Comparison of ENCODE assay signal across 24 cellular contexts in genomic region chr2:70707706-70708105, GRCh38.
"Had no signal": no experiment of that assay in that cellular context is flagged by ENCODE, and none has a peak within 500 bp of the region (broad histone marks: within the 10 kb centered on the region; RNA-seq: fewer than 3 reads in every experiment).

No MANE protein-coding gene starts in this region.

- H3K4me3 Mint-ChIP-seq: activated CD8-positive, alpha-beta T cell treated with anti-CD3 and anti-CD28 coated beads for 36 hours; activated naive CD8-positive, alpha-beta T cell; T-cell had no signal

- H3K4me1 Mint-ChIP-seq: T-cell had no signal

- H3K9me3 ChIP-seq: adrenal gland had no signal

- H3K27me3 Mint-ChIP-seq: activated CD8-positive, alpha-beta T cell treated with anti-CD3 and anti-CD28 coated beads for 36 hours; activated naive CD8-positive, alpha-beta T cell; T-cell had no signal

- H3K27ac ChIP-seq: adrenal gland, SK-N-MC, WERI-Rb-1 had no signal

- H3K9me3 Mint-ChIP-seq: activated CD8-positive, alpha-beta T cell treated with anti-CD3 and anti-CD28 coated beads for 36 hours; T-cell had no signal

- H3K36me3 ChIP-seq: adrenal gland had no signal

- H3K27me3 ChIP-seq: adrenal gland had no signal

- ATAC-seq: activated CD4-positive, CD25-positive, alpha-beta regulatory T cell treated with anti-CD3 and anti-CD28 coated beads, Interleukin-2, amount 50 U/mL, for 24 hours; Panc1; Right ventricle myocardium inferior; T-cell had no signal

- H3K27ac Mint-ChIP-seq: activated naive CD8-positive, alpha-beta T cell; T-cell had no signal

- H3K36me3 Mint-ChIP-seq: T-cell had no signal

- DNase-seq: activated CD4-positive, alpha-beta T cell treated with anti-CD3 and anti-CD28 coated beads for 4 hours; activated CD8-positive, alpha-beta memory T cell treated with anti-CD3 and anti-CD28 coated beads, Interleukin-2, amount 50 U/mL, for 4 hours; activated CD8-positive, alpha-beta T cell treated with anti-CD3 and anti-CD28 coated beads for 36 hours; activated naive CD4-positive, alpha-beta T cell treated with Interleukin-2 at 50 U/mL for 16 hours; adrenal gland; anterior cingulate cortex; cerebellar nuclear complex; Kasumi-1; KBM-7; NCI-H1048; NCI-H187 treated with DMSO at 0.1 percent for 48 hours; NCI-H2081 treated with DMSO at 0.1 percent for 48 hours; NCI-H526; NCI-H774; RPMI8226; T-cell; T-helper 2 cell; T1000; WERI-Rb-1 had no signal

- H3K4me1 ChIP-seq: adrenal gland had no signal

- H3K4me3 ChIP-seq: adrenal gland, SK-N-MC had no signal
